1 cellular context compared by ENCODE assay signal in the genomic region with DNA sequence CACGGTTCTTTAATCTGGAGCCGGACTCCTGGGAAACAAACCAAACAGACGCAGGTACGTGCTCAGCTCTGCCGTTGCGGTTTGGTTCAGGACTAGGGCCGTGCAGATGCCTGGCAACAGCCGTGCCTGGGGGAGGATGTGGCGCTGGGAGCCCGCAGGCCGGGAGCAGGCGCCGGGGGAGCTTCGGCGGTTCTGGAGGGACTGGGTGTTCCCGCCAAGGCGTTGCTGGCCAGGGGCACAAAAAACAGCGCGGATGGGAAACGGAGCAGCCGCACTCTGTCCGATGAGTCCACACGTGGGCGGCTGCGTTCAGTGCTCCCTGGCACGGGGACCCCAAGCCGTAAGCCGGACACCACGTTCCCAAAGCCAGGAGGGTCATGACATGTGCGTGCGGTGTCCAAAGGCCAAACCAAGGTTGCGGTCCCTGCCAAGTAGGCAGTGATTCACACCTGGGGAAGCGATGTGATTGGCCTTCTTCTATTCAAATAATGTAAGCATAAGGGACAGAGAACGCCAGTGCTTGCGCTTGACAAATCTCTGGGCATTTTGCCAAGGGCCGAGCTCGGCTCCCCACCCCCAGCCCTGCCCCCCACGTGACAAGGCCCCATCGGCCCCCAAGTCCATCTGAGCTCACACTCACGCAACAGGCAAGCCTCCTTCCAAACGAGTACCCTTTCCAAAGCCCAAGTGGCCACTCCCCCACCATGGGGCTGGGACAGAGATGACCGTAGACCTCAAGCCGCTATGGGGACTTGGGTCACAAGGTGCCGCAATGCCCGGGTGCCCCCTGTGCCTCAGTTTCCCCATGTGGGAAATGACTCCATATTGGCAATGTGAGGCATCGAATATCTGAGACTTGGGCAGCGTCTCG.
A peak's percentile ranks its signal among the peaks of the same experiment; 100 is the strongest.
TF ChIP-seq lines count a peak whose summit lies in the region.

No MANE protein-coding gene starts in this region.

TF ChIP-seq in Ishikawa, 13 proteins besides CTCF, POLR2A, EP300 and RAD21:
- TF ChIP-seq NFIC (IDR thresholded peaks at IDR 0.05) (peak; percentile 49; the same call in 1 of the 2 replicates), TCF12 (IDR thresholded peaks at IDR 0.05; ENCODE audit: low read depth) (no peak), CEBPB (IDR thresholded peaks at IDR 0.05) (no peak)
- TF ChIP-seq, protein P1, sequence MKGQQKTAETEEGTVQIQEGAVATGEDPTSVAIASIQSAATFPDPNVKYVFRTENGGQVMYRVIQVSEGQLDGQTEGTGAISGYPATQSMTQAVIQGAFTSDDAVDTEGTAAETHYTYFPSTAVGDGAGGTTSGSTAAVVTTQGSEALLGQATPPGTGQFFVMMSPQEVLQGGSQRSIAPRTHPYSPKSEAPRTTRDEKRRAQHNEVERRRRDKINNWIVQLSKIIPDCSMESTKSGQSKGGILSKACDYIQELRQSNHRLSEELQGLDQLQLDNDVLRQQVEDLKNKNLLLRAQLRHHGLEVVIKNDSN (IDR thresholded peaks at IDR 0.05): peak; percentile 81
